8 cellular contexts compared by ENCODE assay signal in genomic region chr4:155666701-155667537, GRCh38. TPM values are rescaled to one million over a fixed set of nuclear protein-coding genes. Genes with fewer than 3 reads are reported as not detected.
DNase-seq lines count a peak whose midpoint lies in the region; ATAC-seq and TF ChIP-seq lines count a peak whose summit lies in the region.

Gene GUCY1A1 (plus strand): TSS chr4:155666848. CDS start chr4:155696868, 30,020 bp downstream.

- H3K4me3 ChIP-seq in body of pancreas (peak within 1 kb of the TSS; percentile 35 to 58), iPS-15b (ENCODE audit: low read depth, low read length) (peak within 1 kb of the TSS; percentile 53), retinal pigment epithelial cell (ENCODE audit: low read length) (peak within 1 kb of the TSS; percentile 58)

- TF ChIP-seq CTCF in body of pancreas (IDR thresholded peaks at IDR 0.05) (peak in 5 of 7 experiments; percentile 8 to 26 (median 20)), retinal pigment epithelial cell (conservative IDR thresholded peaks at IDR 0.05; ENCODE audit: low read depth, low read length) (no peak)

- no peak within 1 kb of the TSS for H3K9ac ChIP-seq in iPS-15b (ENCODE audit: low read depth, low read length)

- H3K9me3 ChIP-seq in body of pancreas (no peaks in the 10 kb centered on the region), iPS-15b (ENCODE audit: control insufficient read depth, insufficient read depth, low read length) (no peaks in the 10 kb centered on the region)

- intact Hi-C loops in body of pancreas (cut with DNase I) = no loop called here

- H3K27me3 ChIP-seq in body of pancreas (no peaks in the 10 kb centered on the region), iPS-15b (ENCODE audit: control insufficient read depth, insufficient read depth, low read length) (peaks cover 94% of the 10 kb centered on the region)

- no peaks in the 10 kb centered on the region for H3K36me3 ChIP-seq in body of pancreas (replicated peaks in 1 of 2; ENCODE audit: insufficient read depth in 1 of 2, low read depth in 2 of 2)
- H3K36me3 ChIP-seq in iPS-15b (ENCODE audit: control insufficient read depth, insufficient read depth, low read length) = no peaks in the 10 kb centered on the region

- peak in 2 of 3 donors; percentile 55 to 61 for TF ChIP-seq POLR2A in body of pancreas (IDR thresholded peaks at IDR 0.05)

- WGBS in body of pancreas, 2 donors = 1 to 2% methylated on average over 32 to 41 of the region's 49 CpGs

- H3K4me1 ChIP-seq in body of pancreas (peaks cover 18% of the 10 kb centered on the region), iPS-15b (ENCODE audit: control insufficient read depth, insufficient read depth, low read length) (peaks cover 3% of the 10 kb centered on the region)

- peak; percentile 43 for ATAC-seq in HG02571 (IDR thresholded peaks at IDR 0.05; ENCODE audit: unreplicated experiment)
- peak; percentile 76 for ATAC-seq in body of pancreas

- peak within 1 kb of the TSS; percentile 74 to 89 (median 78) for H3K27ac ChIP-seq in body of pancreas

- DNase-seq in NCI-H2227 (lab: John Stamatoyannopoulos, UW; ENCODE audit: unreplicated experiment) (peak; percentile 40), NCI-H2227 treated with DMSO at 0.1 percent for 48 hours (lab: John Stamatoyannopoulos, UW) (no peak), NCI-H748 (lab: John Stamatoyannopoulos, UW; ENCODE audit: unreplicated experiment) (peak; percentile 83), body of pancreas (peak; percentile 56 to 67 (median 64)), retinal pigment epithelial cell (ENCODE audit: low read depth) (no peak), NCI-H524 treated with DMSO at 0.1 percent for 48 hours (lab: John Stamatoyannopoulos, UW) (no peak)

RNA-seq across cellular contexts. Expression of gene GUCY1A1, which starts in this region (rescaled TPM):
- total RNA-seq in body of pancreas = 10 to 100 TPM in 1 of 2 donors, 1 to 10 TPM in 1; 7.6 to 20.0 TPM

Comparison
In these comparisons a context has a peak if more than half of its experiments do, and no peak if none do; other contexts are left out.
1. DNase-seq: peak in NCI-H2227 (single experiment), NCI-H748 (single experiment) and body of pancreas (4 of 4); none in NCI-H2227 treated with DMSO at 0.1 percent for 48 hours (single experiment), retinal pigment epithelial cell (single experiment) and NCI-H524 treated with DMSO at 0.1 percent for 48 hours (single experiment).
2. Peak in every context shown above with its lines, with median percentiles within 50 percentile points of each other: H3K4me3 ChIP-seq.